15 cellular contexts compared by ENCODE assay signal in the genomic region with DNA sequence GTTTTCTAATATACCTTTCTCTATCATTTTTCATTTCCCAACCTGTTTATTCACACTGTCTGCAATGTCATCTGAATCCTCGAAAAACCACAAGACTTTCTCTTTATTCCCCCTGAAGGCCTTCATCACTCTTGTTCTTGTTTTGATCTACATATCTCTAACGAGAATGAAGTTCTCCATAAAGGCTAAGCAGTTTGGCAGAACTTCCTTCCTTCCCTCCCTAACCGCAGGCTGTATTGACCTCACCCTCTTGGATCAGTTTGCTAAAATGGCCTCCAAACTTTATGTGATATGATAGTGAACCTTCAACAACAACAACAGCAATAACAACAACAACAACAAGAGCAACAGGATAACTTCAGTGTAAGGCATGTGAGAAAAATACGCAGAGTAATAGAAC.
DNase-seq lines count a peak whose midpoint lies in the region; ATAC-seq lines count a peak whose summit lies in the region.
"Had no signal": no experiment of that assay in that cellular context is flagged by ENCODE, and none has a peak within 500 bp of the region (broad histone marks: within the 10 kb centered on the region; RNA-seq: fewer than 3 reads in every experiment).

No MANE protein-coding gene starts in this region.

- H3K4me1 Mint-ChIP-seq in stimulated activated naive CD8-positive, alpha-beta T cell treated with anti-CD3 and anti-CD28 coated beads, Interleukin-15, amount 100 ng/mL, for 72 hours = peaks cover 22% of the 10 kb centered on the region
- peaks cover 7 to 14% of the 10 kb centered on the region in 2 donors for H3K4me1 Mint-ChIP-seq in immature natural killer cell

- ATAC-seq in Right ventricle myocardium superior (ENCODE audit: poor library complexity) = peak; percentile 72
- ATAC-seq in stimulated activated naive CD8-positive, alpha-beta T cell treated with anti-CD3 and anti-CD28 coated beads, Interleukin-15, amount 100 ng/mL, for 72 hours = no peak

- peak; percentile 10 for DNase-seq in DMS 273 (lab: John Stamatoyannopoulos, UW; ENCODE audit: unreplicated experiment)
- DNase-seq in DMS 273 treated with DMSO at 0.1 percent for 48 hours (lab: John Stamatoyannopoulos, UW) = no peak
- DNase-seq in UCSD-AML1 (lab: John Stamatoyannopoulos, UW; ENCODE audit: unreplicated experiment) = peak; percentile 5
- no peak for DNase-seq in Right ventricle myocardium superior
- DNase-seq in stimulated activated naive CD8-positive, alpha-beta T cell treated with anti-CD3 and anti-CD28 coated beads, Interleukin-15, amount 100 ng/mL, for 72 hours = no peak
- DNase-seq in NCI-H2081 (lab: John Stamatoyannopoulos, UW) = no peak
- DNase-seq in SIG-M5 treated with dmso at 0.1 percent for 504 hours (lab: John Stamatoyannopoulos, UW; ENCODE audit: unreplicated experiment) = no peak
- no peak for DNase-seq in immature natural killer cell
- DNase-seq: activated CD4-positive, alpha-beta T cell treated with anti-CD3 and anti-CD28 coated beads, Interleukin-2, amount 10 ng/mL, durations not matched to agents 7 days and 5 days; activated naive CD4-positive, alpha-beta T cell treated with Interleukin-2 at 50 U/mL for 16 hours; DMS79; NCI-H1105 treated with DMSO at 0.1 percent for 48 hours; NCI-H774; SK-N-SH; small intestine had no signal

- H3K27me3 Mint-ChIP-seq in stimulated activated naive CD8-positive, alpha-beta T cell treated with anti-CD3 and anti-CD28 coated beads, Interleukin-15, amount 100 ng/mL, for 72 hours = no peaks in the 10 kb centered on the region
- H3K27me3 Mint-ChIP-seq in immature natural killer cell (ENCODE audit: low read depth in 3 of 3) = no peaks in the 10 kb centered on the region
- H3K27me3 Mint-ChIP-seq: activated CD4-positive, alpha-beta T cell treated with anti-CD3 and anti-CD28 coated beads, Interleukin-2, amount 10 ng/mL, durations not matched to agents 7 days and 5 days had no signal

- H3K9me3 Mint-ChIP-seq in stimulated activated naive CD8-positive, alpha-beta T cell treated with anti-CD3 and anti-CD28 coated beads, Interleukin-15, amount 100 ng/mL, for 72 hours = no peaks in the 10 kb centered on the region
- no peaks in the 10 kb centered on the region for H3K9me3 Mint-ChIP-seq in immature natural killer cell
- H3K9me3 Mint-ChIP-seq: activated CD4-positive, alpha-beta T cell treated with anti-CD3 and anti-CD28 coated beads, Interleukin-2, amount 10 ng/mL, durations not matched to agents 7 days and 5 days had no signal

- H3K36me3 Mint-ChIP-seq in immature natural killer cell = peaks cover 0 to 8% (median 0%) of the 10 kb centered on the region in 3 donors

- no peak overlapping the region for H3K27ac Mint-ChIP-seq in stimulated activated naive CD8-positive, alpha-beta T cell treated with anti-CD3 and anti-CD28 coated beads, Interleukin-15, amount 100 ng/mL, for 72 hours
- peak overlapping the region in 2 of 6 donors; percentile 13 to 58 for H3K27ac Mint-ChIP-seq in immature natural killer cell
- H3K27ac Mint-ChIP-seq: activated CD4-positive, alpha-beta T cell treated with anti-CD3 and anti-CD28 coated beads, Interleukin-2, amount 10 ng/mL, durations not matched to agents 7 days and 5 days had no signal

- intact Hi-C loops in Right ventricle myocardium superior (cut with DNase I) = no loop called here

- H3K4me3 Mint-ChIP-seq in stimulated activated naive CD8-positive, alpha-beta T cell treated with anti-CD3 and anti-CD28 coated beads, Interleukin-15, amount 100 ng/mL, for 72 hours = peak overlapping the region; percentile 35 to 37
- H3K4me3 Mint-ChIP-seq in immature natural killer cell = no peak overlapping the region
- H3K4me3 Mint-ChIP-seq: activated CD4-positive, alpha-beta T cell treated with anti-CD3 and anti-CD28 coated beads, Interleukin-2, amount 10 ng/mL, durations not matched to agents 7 days and 5 days had no signal

Comparison
In these comparisons a context has a peak if more than half of its experiments do, and no peak if none do; other contexts are left out.
1. DNase-seq: peak in DMS 273 (single experiment) and UCSD-AML1 (single experiment); none in DMS 273 treated with DMSO at 0.1 percent for 48 hours (single experiment), Right ventricle myocardium superior (single experiment), stimulated activated naive CD8-positive, alpha-beta T cell treated with anti-CD3 and anti-CD28 coated beads, Interleukin-15, amount 100 ng/mL, for 72 hours (0 of 2), NCI-H2081 (0 of 2), SIG-M5 treated with dmso at 0.1 percent for 504 hours (single experiment) and immature natural killer cell (0 of 3).
2. H3K4me3 Mint-ChIP-seq: peak in stimulated activated naive CD8-positive, alpha-beta T cell treated with anti-CD3 and anti-CD28 coated beads, Interleukin-15, amount 100 ng/mL, for 72 hours (2 of 2); none in immature natural killer cell (0 of 5).